Comparison of ENCODE assay signal across 8 cellular contexts in the genomic region with DNA sequence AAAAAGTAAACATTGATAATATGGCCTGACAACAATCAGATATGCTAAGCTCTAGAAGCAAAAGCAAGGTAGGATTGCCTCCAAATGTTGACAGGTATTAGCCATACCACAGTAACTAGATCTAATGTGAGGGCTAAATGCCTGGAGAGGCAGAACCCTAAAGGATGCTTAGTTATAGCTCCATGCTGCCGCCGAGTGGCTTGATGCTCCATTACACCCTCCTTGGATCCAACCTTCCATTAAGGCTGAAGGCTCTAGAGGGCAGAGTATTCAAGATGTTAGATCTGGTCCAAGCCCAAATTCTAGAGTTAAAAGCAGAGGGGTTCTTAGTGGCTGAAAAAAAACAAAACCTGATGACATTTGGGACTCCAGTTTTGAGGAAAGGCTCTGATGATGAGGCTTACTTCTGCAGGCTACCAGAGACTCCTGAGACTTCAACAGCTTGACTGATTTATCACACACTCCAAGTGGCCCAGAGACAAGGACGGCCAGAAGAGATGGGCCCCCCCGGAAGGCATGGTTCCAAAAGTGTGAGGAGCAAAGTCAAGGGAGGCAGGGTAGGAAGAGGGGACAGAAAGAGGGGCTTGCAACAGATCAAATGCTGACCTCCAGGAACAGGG. TPM values are rescaled to one million over a fixed set of nuclear protein-coding genes. Genes with fewer than 3 reads are reported as not detected.
DNase-seq lines count a peak whose midpoint lies in the region; ATAC-seq and TF ChIP-seq lines count a peak whose summit lies in the region.

No MANE protein-coding gene starts in this region.

- peaks cover 50 to 55% of the 10 kb centered on the region in 2 donors for H3K4me1 Mint-ChIP-seq in natural killer cell
- peaks cover 47% of the 10 kb centered on the region for H3K4me1 Mint-ChIP-seq in stimulated activated naive CD8-positive, alpha-beta T cell treated with anti-CD3 and anti-CD28 coated beads, Interleukin-15, amount 100 ng/mL, for 72 hours

- no peak overlapping the region for H3K4me3 Mint-ChIP-seq in natural killer cell
- H3K4me3 Mint-ChIP-seq in stimulated activated naive CD8-positive, alpha-beta T cell treated with anti-CD3 and anti-CD28 coated beads, Interleukin-15, amount 100 ng/mL, for 72 hours: no peak overlapping the region

- H3K9me3 ChIP-seq in NT2/D1 (ENCODE audit: insufficient read depth, low read length): no peaks in the 10 kb centered on the region

- DNase-seq in AG20443 (ENCODE audit: low spot score): peak; percentile 81
- DNase-seq in NT2/D1 (ENCODE audit: low read depth, low spot score): peak; percentile 58
- DNase-seq in activated CD8-positive, alpha-beta memory T cell treated with anti-CD3 and anti-CD28 coated beads, Interleukin-2, amount 50 U/mL, for 1 hour (ENCODE audit: extremely low read depth): peak; percentile 40
- peak; percentile 79 for DNase-seq in epithelial cell of esophagus (ENCODE audit: low read depth)
- DNase-seq in natural killer cell: peak; percentile 62
- peak; percentile 64 to 66 for DNase-seq in stimulated activated naive CD8-positive, alpha-beta T cell treated with anti-CD3 and anti-CD28 coated beads, Interleukin-15, amount 100 ng/mL, for 72 hours

- ATAC-seq in GM18858 (IDR thresholded peaks at IDR 0.05; ENCODE audit: unreplicated experiment) (peak; percentile 47), HG03520 (IDR thresholded peaks at IDR 0.05; ENCODE audit: unreplicated experiment) (peak; percentile 64), natural killer cell (peak; percentile 89 to 92 (median 91))
- peak; percentile 84 for ATAC-seq in stimulated activated naive CD8-positive, alpha-beta T cell treated with anti-CD3 and anti-CD28 coated beads, Interleukin-15, amount 100 ng/mL, for 72 hours

- no peaks in the 10 kb centered on the region for H3K4me1 ChIP-seq in NT2/D1 (ENCODE audit: insufficient read depth, insufficient read length)

- H3K27me3 Mint-ChIP-seq in natural killer cell (ENCODE audit: low read depth in 2 of 2): no peaks in the 10 kb centered on the region
- H3K27me3 Mint-ChIP-seq in stimulated activated naive CD8-positive, alpha-beta T cell treated with anti-CD3 and anti-CD28 coated beads, Interleukin-15, amount 100 ng/mL, for 72 hours: no peaks in the 10 kb centered on the region

- no peak overlapping the region for H3K9ac ChIP-seq in NT2/D1 (ENCODE audit: insufficient read length, low read depth)

- peaks cover 37% of the 10 kb centered on the region for H3K36me3 Mint-ChIP-seq in natural killer cell

- no peaks in the 10 kb centered on the region for H3K9me3 Mint-ChIP-seq in natural killer cell
- H3K9me3 Mint-ChIP-seq in stimulated activated naive CD8-positive, alpha-beta T cell treated with anti-CD3 and anti-CD28 coated beads, Interleukin-15, amount 100 ng/mL, for 72 hours: no peaks in the 10 kb centered on the region

- peak; percentile 99 for TF ChIP-seq CTCF in epithelial cell of esophagus (IDR thresholded peaks at IDR 0.05; ENCODE audit: insufficient read depth, low read depth, low read length, missing control alignments)
- peak; percentile 69 for TF ChIP-seq CTCF in natural killer cell (IDR thresholded peaks at IDR 0.05)

- H3K4me3 ChIP-seq in NT2/D1 (ENCODE audit: insufficient read length, low read depth) (no peak overlapping the region), epithelial cell of esophagus (ENCODE audit: low read length) (no peak overlapping the region)

- no peaks in the 10 kb centered on the region for H3K27me3 ChIP-seq in NT2/D1 (ENCODE audit: insufficient read depth, insufficient read length)

- no peaks in the 10 kb centered on the region for H3K36me3 ChIP-seq in NT2/D1 (ENCODE audit: insufficient read depth, insufficient read length, low read length)

- H3K27ac Mint-ChIP-seq in natural killer cell: peak overlapping the region; percentile 88 to 90
- H3K27ac Mint-ChIP-seq in stimulated activated naive CD8-positive, alpha-beta T cell treated with anti-CD3 and anti-CD28 coated beads, Interleukin-15, amount 100 ng/mL, for 72 hours: peak overlapping the region in 1 of 2 donors; percentile 49

- intact Hi-C loops in natural killer cell (cut with micrococcal nuclease): loop anchor here (1.0 to 5.0 kb wide), 2 partner anchors 41 to 74 kb away; partner anchors contain the start of gene ZC3H13

RNA-seq across cellular contexts. Expression of gene CPB2, which starts 21.8 kb away (rescaled TPM):
- total RNA-seq in natural killer cell: not detected

RNA-seq across cellular contexts. Expression of gene LCP1, which starts 55.3 kb away (rescaled TPM):
- total RNA-seq in natural killer cell: 1,000 to 10,000 TPM; 1,088 to 1,116 (median 1,113) TPM
